29 cellular contexts compared by ENCODE assay signal in the genomic region with DNA sequence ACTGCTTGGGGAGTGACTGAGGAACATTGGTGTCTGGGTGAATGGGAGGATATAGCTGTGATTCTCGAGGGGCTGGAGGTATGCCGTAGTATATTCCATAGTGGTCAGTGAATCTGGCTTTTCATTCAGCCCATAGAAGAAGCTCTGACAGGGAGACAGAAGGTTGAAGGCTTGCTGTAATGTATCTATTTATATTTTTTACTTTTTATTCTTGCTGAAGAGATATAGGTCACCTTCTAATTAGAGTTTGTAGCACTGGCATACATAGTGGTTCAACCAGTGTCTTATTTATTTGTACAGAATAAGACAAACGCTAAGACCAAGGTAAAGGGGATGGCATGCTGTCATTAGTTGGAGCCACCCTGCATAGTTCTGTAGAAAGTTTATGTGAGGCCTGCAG. TPM values are rescaled to one million over a fixed set of nuclear protein-coding genes. Genes with fewer than 3 reads are reported as not detected.
"Had no signal": no experiment of that assay in that cellular context is flagged by ENCODE, and none has a peak within 500 bp of the region (broad histone marks: within the 10 kb centered on the region; RNA-seq: fewer than 3 reads in every experiment).

No MANE protein-coding gene starts in this region.

- H3K9me3 ChIP-seq: ascending aorta, colonic mucosa had no signal

- H3K27me3 ChIP-seq: ascending aorta, breast epithelium, cardiac muscle cell, colonic mucosa, esophagus squamous epithelium had no signal

- H3K4me3 ChIP-seq: ascending aorta, breast epithelium, cardiac muscle cell, colonic mucosa, esophagus squamous epithelium had no signal

- H3K4me1 ChIP-seq: breast epithelium, colonic mucosa had no signal

- H3K27ac Mint-ChIP-seq: activated B cell treated with CpG ODN at 0.5 μM for 24 hours; activated CD8-positive, alpha-beta T cell treated with anti-CD3 and anti-CD28 coated beads for 36 hours; activated naive CD8-positive, alpha-beta T cell treated with anti-CD3 and anti-CD28 coated beads for 36 hours; activated T-helper 17 cell treated with anti-CD3 and anti-CD28 coated beads, Interleukin-2, amount 50 U/mL, for 72 hours; T-helper 17 cell; T-helper 2 cell treated with Interferon-gamma antibody and Interleukin-4, amounts not matched to agents 5 μg/mL and 100 μg/mL, for 36 hours had no signal

- H3K9me3 Mint-ChIP-seq: activated B cell treated with CpG ODN at 0.5 μM for 24 hours; activated T-helper 17 cell treated with anti-CD3 and anti-CD28 coated beads, Interleukin-2, amount 50 U/mL, for 72 hours; T-helper 2 cell treated with Interferon-gamma antibody and Interleukin-4, amounts not matched to agents 5 μg/mL and 100 μg/mL, for 36 hours had no signal

- DNase-seq: activated B cell treated with CpG ODN at 0.5 μM for 24 hours; activated CD4-positive, alpha-beta T cell treated with anti-CD3 and anti-CD28 coated beads for 48 hours; activated CD4-positive, alpha-beta T cell treated with anti-CD3 and anti-CD28 coated beads, Interleukin-2, amount 50 U/mL, for 1 hour; activated CD4-positive, alpha-beta T cell treated with anti-CD3 and anti-CD28 coated beads, Interleukin-2, amount 50 U/mL, for 48 hours; activated CD8-positive, alpha-beta memory T cell treated with anti-CD3 and anti-CD28 coated beads for 24 hours; activated CD8-positive, alpha-beta T cell treated with anti-CD3 and anti-CD28 coated beads for 36 hours; activated effector memory CD4-positive, alpha-beta T cell treated with Interleukin-2 at 50 U/mL for 16 hours; activated gamma-delta T cell treated with Interleukin-2 at 50 U/mL for 16 hours; activated naive CD4-positive, alpha-beta T cell treated with anti-CD3 and anti-CD28 coated beads, Interleukin-2, amount 50 U/mL, for 16 hours; activated naive CD4-positive, alpha-beta T cell treated with Interleukin-2 at 50 U/mL for 16 hours; activated naive CD8-positive, alpha-beta T cell treated with anti-CD3 and anti-CD28 coated beads for 36 hours; activated T-cell treated with anti-CD3 and anti-CD28 coated beads, Interleukin-2, amount 50 U/mL, for 4 hours; central memory CD4-positive, alpha-beta T cell; cerebellar nuclear complex; colonic mucosa; effector CD8-positive, alpha-beta T cell; esophagus squamous epithelium; head of caudate nucleus; T-helper 17 cell; T1000; WERI-Rb-1 had no signal

- H3K27me3 Mint-ChIP-seq: activated B cell treated with CpG ODN at 0.5 μM for 24 hours; activated CD8-positive, alpha-beta T cell treated with anti-CD3 and anti-CD28 coated beads for 36 hours; activated naive CD8-positive, alpha-beta T cell treated with anti-CD3 and anti-CD28 coated beads for 36 hours; activated T-helper 17 cell treated with anti-CD3 and anti-CD28 coated beads, Interleukin-2, amount 50 U/mL, for 72 hours; brain; T-helper 17 cell had no signal

- ATAC-seq: activated CD4-positive, CD25-positive, alpha-beta regulatory T cell treated with anti-CD3 and anti-CD28 coated beads, Interleukin-2, amount 50 U/mL, for 24 hours; activated CD8-positive, alpha-beta T cell treated with anti-CD3 and anti-CD28 coated beads for 36 hours; activated T-cell treated with anti-CD3 and anti-CD28 coated beads, Interleukin-2, amount 50 U/mL, for 4 hours; activated T-helper 17 cell treated with anti-CD3 and anti-CD28 coated beads, Interleukin-2, amount 50 U/mL, for 72 hours; T-helper 17 cell had no signal

- H3K27ac ChIP-seq: ascending aorta, breast epithelium, cardiac muscle cell, colonic mucosa, epithelial cell of prostate, esophagus squamous epithelium, WERI-Rb-1 had no signal

- H3K4me3 Mint-ChIP-seq: activated B cell treated with CpG ODN at 0.5 μM for 24 hours; activated CD8-positive, alpha-beta T cell treated with anti-CD3 and anti-CD28 coated beads for 36 hours; activated naive CD8-positive, alpha-beta T cell treated with anti-CD3 and anti-CD28 coated beads for 36 hours; activated T-cell treated with anti-CD3 and anti-CD28 coated beads, Interleukin-2, amount 50 U/mL, for 4 hours; activated T-helper 17 cell treated with anti-CD3 and anti-CD28 coated beads, Interleukin-2, amount 50 U/mL, for 72 hours; brain; T-helper 17 cell; T-helper 2 cell treated with Interferon-gamma antibody and Interleukin-4, amounts not matched to agents 5 μg/mL and 100 μg/mL, for 36 hours had no signal

- H3K36me3 ChIP-seq: ascending aorta, breast epithelium, cardiac muscle cell, colonic mucosa, WERI-Rb-1 had no signal

RNA-seq across cellular contexts. Expression of gene FJX1, which starts 54.3 kb away (rescaled TPM):
- total RNA-seq: T-helper 17 cell had no signal
